20 cellular contexts compared by ENCODE assay signal in the genomic region with DNA sequence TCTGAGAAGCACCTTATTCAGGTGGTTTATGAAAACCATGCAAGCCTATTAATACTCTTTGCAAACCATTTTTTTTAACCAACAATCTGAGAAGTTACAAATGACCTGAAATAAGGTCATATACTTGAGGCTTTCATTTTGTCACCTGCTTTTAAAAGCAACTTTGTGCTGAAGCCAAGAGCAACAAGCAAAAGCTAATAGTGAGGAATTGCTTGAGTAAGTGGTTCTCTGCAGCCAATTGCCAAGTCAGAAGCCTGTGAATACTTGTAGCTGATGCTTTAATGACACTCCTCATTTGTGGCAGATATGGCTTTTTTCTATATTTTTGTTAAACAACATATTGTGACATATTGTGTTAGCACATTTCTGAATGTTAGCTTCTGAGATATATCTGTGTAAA.
"Had no signal": no experiment of that assay in that cellular context is flagged by ENCODE, and none has a peak within 500 bp of the region (broad histone marks: within the 10 kb centered on the region; RNA-seq: fewer than 3 reads in every experiment).

No MANE protein-coding gene starts in this region.

- H3K4me1 ChIP-seq: foreskin keratinocyte had no signal

- H3K9me3 ChIP-seq: mucosa of descending colon, neutrophil, spleen, testis, tibial nerve, upper lobe of right lung, vagina had no signal

- H3K4me3 ChIP-seq: mucosa of descending colon, spleen, testis, tibial nerve, upper lobe of right lung, vagina had no signal

- H3K27me3 ChIP-seq: foreskin keratinocyte, neutrophil, spleen, testis, tibial nerve, upper lobe of right lung, vagina had no signal

- H3K36me3 ChIP-seq: neutrophil, spleen, tibial nerve, upper lobe of right lung, vagina had no signal

- FAIRE-seq: endothelial cell of umbilical vein had no signal

- DNase-seq: effector CD4-positive, alpha-beta T cell; endodermal cell; erythroblast; foreskin keratinocyte; mucosa of descending colon; naive thymus-derived CD8-positive, alpha-beta T cell; posterior cingulate gyrus; spleen; stimulated activated CD4-positive, alpha-beta T cell treated with anti-CD3 and anti-CD28 coated beads, Interleukin-15, amount 100 ng/mL, for 24 hours; stimulated activated CD4-positive, alpha-beta T cell treated with anti-CD3 and anti-CD28 coated beads, Interleukin-2, amount 100 ng/mL, for 24 hours; stimulated activated CD4-positive, alpha-beta T cell treated with anti-CD3 and anti-CD28 coated beads, Interleukin-4, amount 100 ng/mL, for 4 hours; stimulated activated naive B cell treated with anti-CD40 and anti-IgM and Interleukin-4, amounts not matched to agents 10 μg/mL and 1 μg/mL and 100 μg/mL, for 72 hours; stimulated activated naive CD8-positive, alpha-beta T cell treated with anti-CD3 and anti-CD28 coated beads, Interleukin-15, amount 100 ng/mL, for 72 hours; testis; upper lobe of right lung had no signal

- H3K9me3 Mint-ChIP-seq: stimulated activated naive B cell treated with anti-CD40 and anti-IgM and Interleukin-4, amounts not matched to agents 10 μg/mL and 1 μg/mL and 100 μg/mL, for 72 hours; stimulated activated naive CD8-positive, alpha-beta T cell treated with anti-CD3 and anti-CD28 coated beads, Interleukin-15, amount 100 ng/mL, for 72 hours had no signal

- H3K27me3 Mint-ChIP-seq: stimulated activated naive B cell treated with anti-CD40 and anti-IgM and Interleukin-4, amounts not matched to agents 10 μg/mL and 1 μg/mL and 100 μg/mL, for 72 hours; stimulated activated naive CD8-positive, alpha-beta T cell treated with anti-CD3 and anti-CD28 coated beads, Interleukin-15, amount 100 ng/mL, for 72 hours had no signal

- H3K36me3 Mint-ChIP-seq: naive thymus-derived CD8-positive, alpha-beta T cell had no signal

- H3K4me3 Mint-ChIP-seq: endodermal cell; naive thymus-derived CD8-positive, alpha-beta T cell; stimulated activated naive B cell treated with anti-CD40 and anti-IgM and Interleukin-4, amounts not matched to agents 10 μg/mL and 1 μg/mL and 100 μg/mL, for 72 hours; stimulated activated naive CD8-positive, alpha-beta T cell treated with anti-CD3 and anti-CD28 coated beads, Interleukin-15, amount 100 ng/mL, for 72 hours had no signal

- ATAC-seq: foreskin keratinocyte; mucosa of descending colon; naive thymus-derived CD8-positive, alpha-beta T cell; sciatic nerve; stimulated activated naive CD8-positive, alpha-beta T cell treated with anti-CD3 and anti-CD28 coated beads, Interleukin-15, amount 100 ng/mL, for 72 hours; upper lobe of right lung had no signal

- H3K27ac Mint-ChIP-seq: endodermal cell; naive thymus-derived CD8-positive, alpha-beta T cell; stimulated activated naive B cell treated with anti-CD40 and anti-IgM and Interleukin-4, amounts not matched to agents 10 μg/mL and 1 μg/mL and 100 μg/mL, for 72 hours; stimulated activated naive CD8-positive, alpha-beta T cell treated with anti-CD3 and anti-CD28 coated beads, Interleukin-15, amount 100 ng/mL, for 72 hours had no signal

- H3K4me1 Mint-ChIP-seq: naive thymus-derived CD8-positive, alpha-beta T cell; stimulated activated naive CD8-positive, alpha-beta T cell treated with anti-CD3 and anti-CD28 coated beads, Interleukin-15, amount 100 ng/mL, for 72 hours had no signal

- H3K27ac ChIP-seq: foreskin keratinocyte, neutrophil, spleen, testis, tibial nerve, upper lobe of right lung, vagina had no signal
